ENCODE assay signal across 24 cellular contexts in genomic region chr7:74282748-74283459, GRCh38. TPM values are rescaled to one million over a fixed set of nuclear protein-coding genes. Genes with fewer than 3 reads are reported as not detected.
A peak's percentile ranks its signal among the peaks of the same experiment; 100 is the strongest.
DNase-seq lines count a peak whose midpoint lies in the region; ATAC-seq, FAIRE-seq and TF ChIP-seq lines count a peak whose summit lies in the region.
"Had no signal": no experiment of that assay in that cellular context is flagged by ENCODE, and none has a peak within 500 bp of the region (broad histone marks: within the 10 kb centered on the region; RNA-seq: fewer than 3 reads in every experiment).

No MANE protein-coding gene starts in this region.

- no peak overlapping the region for H3K27ac Mint-ChIP-seq in neural crest cell (ENCODE audit: unreplicated experiment)
- H3K27ac Mint-ChIP-seq: activated CD4-positive, alpha-beta memory T cell treated with anti-CD3 and anti-CD28 coated beads for 36 hours; activated naive CD8-positive, alpha-beta T cell treated with anti-CD3 and anti-CD28 coated beads, Interleukin-2, amount 10 ng/mL, durations not matched to agents 7 days and 5 days had no signal

- H3K27me3 ChIP-seq in BLaER1: no peaks in the 10 kb centered on the region
- peaks cover under 1% of the 10 kb centered on the region; the same call in 1 of the 2 replicates for H3K27me3 ChIP-seq in HUES64 (ENCODE audit: insufficient read depth, low read length)
- no peaks in the 10 kb centered on the region for H3K27me3 ChIP-seq in pancreas
- H3K27me3 ChIP-seq: BE2C, sigmoid colon had no signal

- H3K9me3 ChIP-seq in BLaER1 (no peaks in the 10 kb centered on the region), HUES64 (ENCODE audit: insufficient read depth, low read depth, low read length) (no peaks in the 10 kb centered on the region), pancreas (no peaks in the 10 kb centered on the region)
- H3K9me3 ChIP-seq: BE2C, Caco-2, sigmoid colon had no signal

- H3K4me1 Mint-ChIP-seq in neural crest cell: peaks cover 15% of the 10 kb centered on the region

- H3K4me3 Mint-ChIP-seq in neural crest cell: peak overlapping the region; percentile 38
- H3K4me3 Mint-ChIP-seq: activated B cell treated with CpG ODN at 0.5 μM for 24 hours; activated CD4-positive, alpha-beta memory T cell treated with anti-CD3 and anti-CD28 coated beads for 36 hours; activated naive CD8-positive, alpha-beta T cell treated with anti-CD3 and anti-CD28 coated beads, Interleukin-2, amount 10 ng/mL, durations not matched to agents 7 days and 5 days had no signal

- ATAC-seq in HG03520 (IDR thresholded peaks at IDR 0.05; ENCODE audit: unreplicated experiment): no peak
- ATAC-seq in pancreas: no peak

- no peaks in the 10 kb centered on the region for H3K9me3 Mint-ChIP-seq in neural crest cell
- H3K9me3 Mint-ChIP-seq: activated B cell treated with CpG ODN at 0.5 μM for 24 hours; activated CD4-positive, alpha-beta memory T cell treated with anti-CD3 and anti-CD28 coated beads for 36 hours; activated naive CD8-positive, alpha-beta T cell treated with anti-CD3 and anti-CD28 coated beads, Interleukin-2, amount 10 ng/mL, durations not matched to agents 7 days and 5 days had no signal

- H3K9ac ChIP-seq in BLaER1: no peak overlapping the region
- H3K9ac ChIP-seq in HUES64 (ENCODE audit: low read depth, low read length): no peak overlapping the region
- H3K9ac ChIP-seq: parathyroid adenoma had no signal

- peak; percentile 49 for DNase-seq in coronary artery (ENCODE audit: low spot score)
- no peak for DNase-seq in neural crest cell (ENCODE audit: low read depth, low spot score)
- no peak for DNase-seq in NCI-H2171 (lab: John Stamatoyannopoulos, UW)
- no peak for DNase-seq in pancreas
- DNase-seq in NK-92 (lab: John Stamatoyannopoulos, UW; ENCODE audit: unreplicated experiment): no peak
- DNase-seq: activated B cell treated with CpG ODN at 0.5 μM for 24 hours; activated CD4-positive, alpha-beta memory T cell treated with anti-CD3 and anti-CD28 coated beads for 36 hours; activated naive CD8-positive, alpha-beta T cell treated with anti-CD3 and anti-CD28 coated beads, Interleukin-2, amount 10 ng/mL, durations not matched to agents 7 days and 5 days; BE2C; Caco-2; kidney; MM.1S; NCI-H1417 treated with DMSO at 0.1 percent for 48 hours; NCI-H526 treated with DMSO at 0.1 percent for 48 hours; sigmoid colon; stimulated activated CD4-positive, alpha-beta T cell treated with anti-CD3 and anti-CD28 coated beads, Interleukin-15, amount 100 ng/mL, for 24 hours; T-helper 9 cell had no signal

- 0 out of 2 replicates have a peak overlapping the region, but pooled peaks have one; percentile 20 for H3K4me2 ChIP-seq in BLaER1

- no peak for FAIRE-seq in pancreas (lab: Jason Lieb, UNC)
- FAIRE-seq: A204.1, colon, endometrium, kidney had no signal

- peaks cover 14% of the 10 kb centered on the region for H3K27me3 Mint-ChIP-seq in neural crest cell (ENCODE audit: low read depth)
- H3K27me3 Mint-ChIP-seq: activated B cell treated with CpG ODN at 0.5 μM for 24 hours had no signal

- intact Hi-C loops in pancreas (cut with DNase I): no loop called here

- 51% methylated on average over 14 of the region's 14 CpGs for WGBS in HUES64
- WGBS in pancreas, 2 donors: 82 to 87% methylated on average over 14 of the region's 14 CpGs

- H3K36me3 ChIP-seq in BLaER1: no peaks in the 10 kb centered on the region
- H3K36me3 ChIP-seq in HUES64 (ENCODE audit: insufficient read depth, low read length): no peaks in the 10 kb centered on the region
- H3K36me3 ChIP-seq in pancreas: no peaks in the 10 kb centered on the region
- H3K36me3 ChIP-seq: BE2C, sigmoid colon had no signal

- H3K27ac ChIP-seq in BLaER1 (no peak overlapping the region), HUES64 (ENCODE audit: low read depth, low read length) (peak overlapping the region; percentile 4; the same call in 1 of the 2 replicates), coronary artery (no peak overlapping the region), pancreas (no peak overlapping the region)
- H3K27ac ChIP-seq: parathyroid adenoma, sigmoid colon had no signal

- H3K4me3 ChIP-seq in BLaER1 (no peak overlapping the region), HUES64 (ENCODE audit: low read length) (no peak overlapping the region), coronary artery (no peak overlapping the region), pancreas (no peak overlapping the region)
- H3K4me3 ChIP-seq: sigmoid colon had no signal

- H3K36me3 Mint-ChIP-seq in neural crest cell (ENCODE audit: low read depth): no peaks in the 10 kb centered on the region
- H3K36me3 Mint-ChIP-seq: activated CD4-positive, alpha-beta memory T cell treated with anti-CD3 and anti-CD28 coated beads for 36 hours; activated naive CD8-positive, alpha-beta T cell treated with anti-CD3 and anti-CD28 coated beads, Interleukin-2, amount 10 ng/mL, durations not matched to agents 7 days and 5 days had no signal

- no peaks in the 10 kb centered on the region for H4K20me1 ChIP-seq in BLaER1

- peaks cover 67% of the 10 kb centered on the region for H3K4me1 ChIP-seq in BLaER1
- peaks cover 20% of the 10 kb centered on the region for H3K4me1 ChIP-seq in HUES64 (ENCODE audit: insufficient read depth, low read length)
- H3K4me1 ChIP-seq in pancreas: peaks cover 0 to 9% (median 0%) of the 10 kb centered on the region in 3 donors
- H3K4me1 ChIP-seq: parathyroid adenoma had no signal

- TF ChIP-seq CTCF in coronary artery (IDR thresholded peaks at IDR 0.05) (no peak), neural crest cell (conservative IDR thresholded peaks at IDR 0.05) (no peak), pancreas (IDR thresholded peaks at IDR 0.05) (no peak)

RNA-seq across cellular contexts. Expression of gene CLIP2, which starts 6.3 kb away (rescaled TPM):
- polyA plus RNA-seq in HUES64 (2013, experiment 1 of 2): 12.0 TPM
- 18.1 TPM for polyA plus RNA-seq in HUES64 (2013, experiment 2 of 2)
- total RNA-seq in neural crest cell (24.0 and 26.5 TPM in 2 replicates), pancreas (10 to 100 TPM; 14.7 to 29.8 (median 20.8) TPM)
- 10 to 100 TPM in 1 of 2 donors, 1 to 10 TPM in 1; 8.5 to 30.6 TPM for polyA plus RNA-seq in pancreas

RNA-seq across cellular contexts. Expression of gene RFC2, which starts 28.7 kb away (rescaled TPM):
- polyA plus RNA-seq in HUES64 (2013, experiment 1 of 2): 73.7 TPM
- polyA plus RNA-seq in HUES64 (2013, experiment 2 of 2): 63.0 TPM
- total RNA-seq in neural crest cell (77.0 and 80.4 TPM in 2 replicates), pancreas (10 to 100 TPM in 1 of 6 donors, 1 to 10 TPM in 5; 8.8 to 10.4 (median 9.3) TPM)
- 10 to 100 TPM in 1 of 2 donors, 1 to 10 TPM in 1; 8.1 to 11.4 TPM for polyA plus RNA-seq in pancreas
